Comparison of ENCODE assay signal across 10 cellular contexts in the genomic region with DNA sequence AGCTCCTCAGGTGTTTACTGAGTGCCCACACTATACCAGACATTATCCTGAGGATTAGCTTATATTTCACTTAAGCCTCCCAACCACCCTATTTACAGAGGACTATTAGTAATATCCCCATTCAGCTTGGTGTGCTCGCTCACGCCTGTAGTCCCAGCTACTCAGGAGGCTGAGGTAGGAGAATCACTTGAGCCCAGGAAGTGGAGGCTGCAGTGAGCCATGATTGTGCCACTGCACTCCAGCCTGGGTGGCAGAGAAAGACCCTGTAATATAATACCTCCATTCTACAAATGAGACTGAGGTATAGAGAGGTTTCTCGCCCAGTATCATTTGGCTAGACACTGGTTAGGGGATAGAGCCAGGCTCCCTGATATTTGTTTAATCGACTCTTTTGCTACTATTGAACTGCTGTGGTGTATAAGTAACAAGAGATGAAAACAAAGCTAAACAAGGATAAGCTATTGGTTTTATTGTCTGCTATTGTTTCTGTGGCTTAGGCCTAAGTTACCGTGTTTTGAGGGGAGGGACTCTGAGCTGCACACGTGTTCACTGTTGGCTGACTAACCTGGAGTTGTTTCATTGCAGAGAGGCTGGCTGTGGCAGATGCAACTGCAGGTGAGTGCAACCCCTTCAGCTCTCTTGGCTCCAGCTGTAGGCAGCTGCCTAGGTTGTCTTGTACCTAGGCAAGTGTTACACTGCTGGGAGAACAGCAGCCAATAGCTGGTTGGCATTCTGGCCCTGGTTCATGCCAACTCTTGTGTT. TPM values are rescaled to one million over a fixed set of nuclear protein-coding genes. Genes with fewer than 3 reads are reported as not detected.
DNase-seq lines count a peak whose midpoint lies in the region; ATAC-seq and TF ChIP-seq lines count a peak whose summit lies in the region.
"Had no signal": no experiment of that assay in that cellular context is flagged by ENCODE, and none has a peak within 500 bp of the region (broad histone marks: within the 10 kb centered on the region; RNA-seq: fewer than 3 reads in every experiment).

No MANE protein-coding gene starts in this region.

- no peaks in the 10 kb centered on the region for H3K9me3 Mint-ChIP-seq in activated CD8-positive, alpha-beta T cell treated with anti-CD3 and anti-CD28 coated beads, Interleukin-2, amount 10 ng/mL, durations not matched to agents 7 days and 5 days (ENCODE audit: insufficient read depth)

- H3K27me3 Mint-ChIP-seq in activated CD8-positive, alpha-beta T cell treated with anti-CD3 and anti-CD28 coated beads, Interleukin-2, amount 10 ng/mL, durations not matched to agents 7 days and 5 days (ENCODE audit: low read depth) = peaks cover 4% of the 10 kb centered on the region

- H3K4me1 ChIP-seq in BLaER1 (peaks cover 71% of the 10 kb centered on the region), HCT116 (ENCODE audit: control insufficient read depth in 1 of 2, insufficient read depth in 2 of 2, low read length in 2 of 2) (peaks cover 44 to 65% of the 10 kb centered on the region in 2 experiments)

- H3K4me1 Mint-ChIP-seq in activated CD8-positive, alpha-beta T cell treated with anti-CD3 and anti-CD28 coated beads, Interleukin-2, amount 10 ng/mL, durations not matched to agents 7 days and 5 days (ENCODE audit: low read depth) = peaks cover 69% of the 10 kb centered on the region

- CTCF ChIA-PET in HCT116 (lab: Charles Lee) = interaction anchor here (1.3 to 1.4 kb wide), 2 partner anchors 117 to 696 kb away, joined by 4 read pairs; no protein-coding TSS in a partner anchor
- CTCF ChIA-PET in activated CD8-positive, alpha-beta T cell treated with anti-CD3 and anti-CD28 coated beads, Interleukin-2, amount 10 ng/mL, durations not matched to agents 7 days and 5 days (lab: Charles Lee) = interaction anchor here (0.6 to 2.9 kb wide), 14 partner anchors 9 to 511 kb away, joined by 3 to 11 read pairs (median 3); a partner anchor contains a TSS

- peak overlapping the region; percentile 89 for H3K4me2 ChIP-seq in BLaER1
- peak overlapping the region; percentile 95 for H3K4me2 ChIP-seq in HCT116 (ENCODE audit: low read length)

- TF ChIP-seq CTCF in HCT116 (IDR thresholded peaks at IDR 0.05 in 2 of 3, conservative IDR thresholded peaks at IDR 0.05 in 1 of 3; ENCODE audit: borderline replicate concordance in 1 of 3, insufficient read depth in 1 of 3, low read depth in 2 of 3, low read length in 2 of 3) = no peak

- no peak for TF ChIP-seq POLR2A in HCT116 (IDR thresholded peaks at IDR 0.05; ENCODE audit: borderline replicate concordance, extremely low read depth, insufficient read depth, insufficient read length)

- BruUV-seq in HCT116 (replicated peaks; lab: Mats Ljungman, UMichigan) = TSS peak; percentile 38

- H3K4me3 Mint-ChIP-seq in activated CD8-positive, alpha-beta T cell treated with anti-CD3 and anti-CD28 coated beads, Interleukin-2, amount 10 ng/mL, durations not matched to agents 7 days and 5 days = peak overlapping the region; percentile 90

- peaks cover 56% of the 10 kb centered on the region for H3K36me3 ChIP-seq in BLaER1
- peaks cover 32 to 60% of the 10 kb centered on the region in 2 experiments for H3K36me3 ChIP-seq in HCT116 (ENCODE audit: control insufficient read depth in 1 of 2, insufficient read depth in 2 of 2, low read length in 2 of 2)
- H3K36me3 ChIP-seq: thoracic aorta had no signal

- POLR2A ChIA-PET in HCT116 (lab: Charles Lee) = interaction anchor here (2.0 to 2.6 kb wide), 3 partner anchors 10 to 116 kb away, joined by 5 to 11 read pairs (median 10); a partner anchor contains a TSS
- POLR2A ChIA-PET in activated CD8-positive, alpha-beta T cell treated with anti-CD3 and anti-CD28 coated beads, Interleukin-2, amount 10 ng/mL, durations not matched to agents 7 days and 5 days (lab: Charles Lee) = interaction anchor here (0.8 to 6.3 kb wide), 5 partner anchors 12 to 737 kb away, joined by 3 to 64 read pairs (median 4); a partner anchor contains a TSS

- H3K27ac ChIP-seq in BLaER1 = peak overlapping the region; percentile 95
- peak overlapping the region; percentile 86 for H3K27ac ChIP-seq in HCT116 (ENCODE audit: low read depth, low read length)
- H3K27ac ChIP-seq: thoracic aorta had no signal

- intact Hi-C loops in HCT116 (cut with micrococcal nuclease) = loop anchor here (2.0 kb wide), 1 partner anchor 117 kb away; no protein-coding TSS in a partner anchor

- peaks cover 69% of the 10 kb centered on the region for H3K79me2 ChIP-seq in HCT116 (ENCODE audit: insufficient read depth, low read length)

- ATAC-seq in HCT116 (no peak), HG02759 (IDR thresholded peaks at IDR 0.05; ENCODE audit: unreplicated experiment) (no peak)
- ATAC-seq in activated CD8-positive, alpha-beta T cell treated with anti-CD3 and anti-CD28 coated beads, Interleukin-2, amount 10 ng/mL, durations not matched to agents 7 days and 5 days = no peak

- no peak for DNase-seq in HCT116 (ENCODE audit: low read depth, low spot score)
- DNase-seq in activated CD8-positive, alpha-beta T cell treated with anti-CD3 and anti-CD28 coated beads, Interleukin-2, amount 10 ng/mL, durations not matched to agents 7 days and 5 days = peak; percentile 38
- DNase-seq in MV-4-11 (lab: John Stamatoyannopoulos, UW) = no peak
- no peak for DNase-seq in NK-92 treated with Interleukin-12 subunit alpha and Interleukin-12 subunit beta, amount 100 ng/mL, for 24 hours (lab: John Stamatoyannopoulos, UW)
- no peak for DNase-seq in AG08396 (ENCODE audit: low spot score)
- DNase-seq: NCI-H1092 treated with DMSO at 0.1 percent for 48 hours had no signal

- peaks cover 39% of the 10 kb centered on the region for H3K36me3 Mint-ChIP-seq in activated CD8-positive, alpha-beta T cell treated with anti-CD3 and anti-CD28 coated beads, Interleukin-2, amount 10 ng/mL, durations not matched to agents 7 days and 5 days (ENCODE audit: low read depth)

- no peaks in the 10 kb centered on the region for H3K9me3 ChIP-seq in BLaER1
- no peaks in the 10 kb centered on the region for H3K9me3 ChIP-seq in HCT116 (ENCODE audit: control insufficient read depth in 1 of 2, insufficient read depth in 1 of 2, low read depth in 1 of 2, low read length in 2 of 2)
- H3K9me3 ChIP-seq in iPS-18c (ENCODE audit: control insufficient read depth, insufficient read depth, low read length) = no peaks in the 10 kb centered on the region
- H3K9me3 ChIP-seq: thoracic aorta had no signal

- no peak for TF ChIP-seq RAD21 in HCT116 (IDR thresholded peaks at IDR 0.05; ENCODE audit: low read depth)

- H3K4me3 ChIP-seq in BLaER1 = peak overlapping the region; percentile 81
- peak overlapping the region; percentile 87 to 89 for H3K4me3 ChIP-seq in HCT116 (replicated peaks in 1 of 2; ENCODE audit: low read depth in 1 of 2, low read length in 2 of 2)
- peak overlapping the region; percentile 55 for H3K4me3 ChIP-seq in iPS-18c (ENCODE audit: insufficient read depth, low read depth, low read length)
- H3K4me3 ChIP-seq: thoracic aorta had no signal

- H3K27me3 ChIP-seq in BLaER1 = no peaks in the 10 kb centered on the region
- H3K27me3 ChIP-seq in HCT116 (ENCODE audit: insufficient read depth, low read length) = no peaks in the 10 kb centered on the region

- H2AFZ ChIP-seq in HCT116 (ENCODE audit: low read depth, low read length, poor library complexity, severe bottlenecking) = no peak overlapping the region

- H4K20me1 ChIP-seq in BLaER1 = peaks cover 57% of the 10 kb centered on the region
- peaks cover 18% of the 10 kb centered on the region; the same call in 1 of the 2 replicates for H4K20me1 ChIP-seq in HCT116 (ENCODE audit: insufficient read depth)

- H3K9me2 ChIP-seq in HCT116 (ENCODE audit: insufficient read depth) = no peaks in the 10 kb centered on the region

- peak overlapping the region; percentile 75 for H3K27ac Mint-ChIP-seq in activated CD8-positive, alpha-beta T cell treated with anti-CD3 and anti-CD28 coated beads, Interleukin-2, amount 10 ng/mL, durations not matched to agents 7 days and 5 days

- RAD21 ChIA-PET in HCT116 (lab: Charles Lee; ENCODE audit: low non-redundant PET in 1 of 2, low total read pairs in 2 of 2, uncharacterized antibody in 2 of 2, unreplicated experiment in 2 of 2) = interaction anchor here in 1 of 2 experiments (0.6 kb wide), 1 partner anchor 18 kb away, joined by 3 read pairs; a partner anchor contains a TSS

- H3K9ac ChIP-seq in BLaER1 (peak overlapping the region; percentile 95), HCT116 (ENCODE audit: low read length) (peak overlapping the region; percentile 95)

TF ChIP-seq in HCT116, 20 proteins besides CTCF, POLR2A, EP300 and RAD21:
- TF ChIP-seq ELF1 (IDR thresholded peaks at IDR 0.05; ENCODE audit: borderline replicate concordance, low read depth) (no peak), CEBPB (IDR thresholded peaks at IDR 0.05; ENCODE audit: low read depth) (no peak), FOSL1 (IDR thresholded peaks at IDR 0.05; ENCODE audit: low read depth) (no peak), JUND (IDR thresholded peaks at IDR 0.05) (no peak), POLR2AphosphoS5 (IDR thresholded peaks at IDR 0.05; ENCODE audit: low read depth, low read length) (peak; percentile 17; the same call in 1 of the 2 replicates), ZFX (IDR thresholded peaks at IDR 0.05) (no peak), TCF7L2 (IDR thresholded peaks at IDR 0.05; ENCODE audit: borderline replicate concordance, extremely low read depth, insufficient read depth, insufficient read length) (no peak)

RNA-seq across cellular contexts. Expression of a gene that starts 17.8 kb away (rescaled TPM):
- 123 TPM for total RNA-seq in HCT116 (2021; ENCODE audit: unreplicated experiment)
- polyA plus RNA-seq in HCT116 (2012) = 64.6 and 94.3 TPM in 2 replicates
- 100 to 1,000 TPM; 174 to 176 TPM for total RNA-seq in activated CD8-positive, alpha-beta T cell treated with anti-CD3 and anti-CD28 coated beads, Interleukin-2, amount 10 ng/mL, durations not matched to agents 7 days and 5 days
